14 cellular contexts compared by ENCODE assay signal in the genomic region with DNA sequence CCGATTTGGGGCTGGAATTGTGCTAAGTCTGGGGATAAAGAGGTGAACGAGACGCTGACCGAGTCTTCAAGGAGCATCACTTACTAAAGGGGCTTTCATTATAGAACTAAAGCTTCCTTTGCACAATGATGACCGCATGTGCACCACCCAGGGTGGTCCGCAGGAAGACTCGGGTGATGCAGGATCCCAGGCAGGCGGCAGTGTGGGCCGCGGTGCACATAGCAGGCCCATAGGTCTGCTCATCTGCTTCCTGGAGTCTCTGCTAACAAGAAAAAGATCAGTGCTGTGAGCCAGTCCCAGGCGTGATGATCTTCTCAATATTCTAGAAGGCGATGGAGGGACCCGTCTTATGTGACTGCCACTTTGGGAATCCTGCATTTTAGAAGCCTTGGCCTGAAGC.
DNase-seq lines count a peak whose midpoint lies in the region; ATAC-seq, FAIRE-seq and TF ChIP-seq lines count a peak whose summit lies in the region.
"Had no signal": no experiment of that assay in that cellular context is flagged by ENCODE, and none has a peak within 500 bp of the region (broad histone marks: within the 10 kb centered on the region; RNA-seq: fewer than 3 reads in every experiment).

No MANE protein-coding gene starts in this region.

- no peak overlapping the region for H2BK120ac ChIP-seq in H1 (replicated peaks; ENCODE audit: low read depth, low read length)

- H3K23ac ChIP-seq in H1 (ENCODE audit: insufficient read length) = no peak overlapping the region

- 91% methylated on average over 13 of the region's 13 CpGs; no CpG with 5 or more reads in 1 of the 2 experiments for WGBS in H1 (ENCODE audit: extremely low coverage in 1 of 2, insufficient coverage in 1 of 2, insufficient read length in 1 of 2, insufficient replicate concordance in 2 of 2, low coverage in 1 of 2, low lambda C conversion rate in 2 of 2, missing lambda C conversion rate in 1 of 2), 2 experiments

- CTCF ChIA-PET in H1 (lab: Charles Lee; ENCODE audit: partially characterized antibody) = interaction anchor here (2.5 kb wide), 1 partner anchor 20 kb away, joined by 8 read pairs; no protein-coding TSS in a partner anchor

- H4K91ac ChIP-seq in H1 (replicated peaks; ENCODE audit: insufficient read length, low read length) = no peak overlapping the region

- H3K36me3 ChIP-seq in Loucy (ENCODE audit: insufficient read depth, low read length) (no peaks in the 10 kb centered on the region), H1 (ENCODE audit: control insufficient read depth in 2 of 4, insufficient read depth in 4 of 4, low read length in 3 of 4) (peaks cover 0 to 6% (median 0%) of the 10 kb centered on the region in 4 experiments; a peak in 4 of 8 replicates), osteoblast (ENCODE audit: insufficient read depth, low read length) (no peaks in the 10 kb centered on the region)

- H4K5ac ChIP-seq in H1 (ENCODE audit: insufficient read length, low read depth, low read length) = no peak overlapping the region

- H2BK15ac ChIP-seq in H1 (ENCODE audit: low read length) = no peak overlapping the region

- peak overlapping the region; percentile 71; the same call in 1 of the 2 replicates for H2BK5ac ChIP-seq in H1 (ENCODE audit: low read depth, low read length)

- no peak overlapping the region for H3K18ac ChIP-seq in H1 (ENCODE audit: extremely low read depth, low read length)

- no peak overlapping the region for H4K8ac ChIP-seq in H1 (ENCODE audit: extremely low read depth, insufficient read depth, low read length)

- H3K23me2 ChIP-seq in H1 (ENCODE audit: low read depth, low read length) = peaks cover 2% of the 10 kb centered on the region; the same call in 1 of the 2 replicates

- H3K79me2 ChIP-seq in Loucy (ENCODE audit: insufficient read depth, low read length) = no peaks in the 10 kb centered on the region
- H3K79me2 ChIP-seq in H1 (ENCODE audit: control insufficient read depth in 1 of 2, insufficient read depth in 2 of 2, low read length in 2 of 2) = 0 out of 4 replicates have a peak, but pooled peaks cover 0 to 3% of the 10 kb centered on the region in 2 experiments
- H3K79me2 ChIP-seq in osteoblast (ENCODE audit: insufficient read depth, low read length) = no peaks in the 10 kb centered on the region

- no peak for FAIRE-seq in H1 (lab: Jason Lieb, UNC)
- FAIRE-seq: A549, GM12878, GM18507, HepG2 had no signal

- H3K27me3 ChIP-seq in Loucy (ENCODE audit: insufficient read depth, low read length, poor library complexity, severe bottlenecking) (no peaks in the 10 kb centered on the region), H1 (replicated peaks in 1 of 4; ENCODE audit: control insufficient read depth in 3 of 4, extremely low read depth in 1 of 4, insufficient read depth in 3 of 4, low read length in 3 of 4) (no peaks in the 10 kb centered on the region; a peak in 1 of 7 replicates), osteoblast (ENCODE audit: insufficient read depth, low read length) (peaks cover 23% of the 10 kb centered on the region)

- no peak for DNase-seq in H1 (ENCODE audit: low read depth in 1 of 2, low spot score in 2 of 2)
- DNase-seq in osteoblast (ENCODE audit: insufficient read length, low spot score, missing footprints) = peak; percentile 8
- no peak for DNase-seq in Ammon's horn (ENCODE audit: low spot score)
- DNase-seq in T1000 (lab: John Stamatoyannopoulos, UW) = no peak
- DNase-seq: Calu3; CD4-positive, alpha-beta T cell; DMS 273 treated with DMSO at 0.1 percent for 48 hours; H7 had no signal

- peak overlapping the region; percentile 15 for H3K4me3 ChIP-seq in Loucy (ENCODE audit: low read length, poor library complexity, severe bottlenecking)
- no peak overlapping the region for H3K4me3 ChIP-seq in H1 (ENCODE audit: extremely low read depth in 1 of 4, insufficient read depth in 2 of 4, low read depth in 3 of 4, low read length in 4 of 4)
- no peak overlapping the region for H3K4me3 ChIP-seq in osteoblast (ENCODE audit: insufficient read depth, low read length)
- H3K4me3 ChIP-seq: A549, GM12878 had no signal

- H2AFZ ChIP-seq in Loucy (ENCODE audit: low read length) (no peak overlapping the region), H1 (ENCODE audit: low read length) (no peak overlapping the region), osteoblast (ENCODE audit: low read length) (no peak overlapping the region)

- TF ChIP-seq CTCF in Loucy (conservative IDR thresholded peaks at IDR 0.05; ENCODE audit: low read length) (no peak), H1 (IDR thresholded peaks at IDR 0.05; ENCODE audit: control extremely low read depth in 1 of 3, insufficient read depth in 1 of 3, low read depth in 1 of 3, low read length in 3 of 3) (no peak), osteoblast (IDR thresholded peaks at IDR 0.05; ENCODE audit: extremely low read depth, low read depth, low read length) (no peak)

- no peak overlapping the region for H2AK5ac ChIP-seq in H1 (ENCODE audit: low read depth, low read length)

- peaks cover 14% of the 10 kb centered on the region for H3K4me1 ChIP-seq in Loucy (ENCODE audit: insufficient read depth, low read length, poor library complexity, severe bottlenecking)
- peaks cover 7 to 31% (median 21%) of the 10 kb centered on the region in 4 experiments for H3K4me1 ChIP-seq in H1 (replicated peaks in 1 of 4; ENCODE audit: control insufficient read depth in 3 of 4, insufficient read depth in 4 of 4, low read length in 3 of 4)
- H3K4me1 ChIP-seq in osteoblast (ENCODE audit: insufficient read depth, low read length) = peaks cover 7% of the 10 kb centered on the region

- no peak for ATAC-seq in HG03439 (IDR thresholded peaks at IDR 0.05; ENCODE audit: unreplicated experiment)
- ATAC-seq: A549, GM12878, HepG2 had no signal

- H3K56ac ChIP-seq in H1 (replicated peaks; ENCODE audit: insufficient read length, low read depth, low read length) = no peak overlapping the region

- no peak for TF ChIP-seq POLR2A in H1 (IDR thresholded peaks at IDR 0.05; ENCODE audit: control extremely low read depth in 1 of 2, low read depth in 2 of 2, low read length in 2 of 2)

- H3K9me3 ChIP-seq in Loucy (ENCODE audit: insufficient read depth, low read depth, low read length) (peaks cover 4% of the 10 kb centered on the region; the same call in 1 of the 2 replicates), H1 (ENCODE audit: insufficient read depth in 2 of 2, low read depth in 1 of 2, low read length in 1 of 2) (no peaks in the 10 kb centered on the region), osteoblast (ENCODE audit: low read depth, low read length) (no peaks in the 10 kb centered on the region)
- H3K9me3 ChIP-seq: A549 had no signal

- H2BK20ac ChIP-seq in H1 (ENCODE audit: low read length) = no peak overlapping the region

- H3K4me2 ChIP-seq in Loucy (ENCODE audit: low read depth, low read length, poor library complexity, severe bottlenecking) (peak overlapping the region; percentile 51), H1 (ENCODE audit: insufficient read depth in 1 of 2, low read depth in 2 of 2, low read length in 2 of 2) (no peak overlapping the region), osteoblast (ENCODE audit: insufficient read depth, low read length) (no peak overlapping the region)
- H3K4me2 ChIP-seq: A549 had no signal

- TF ChIP-seq RAD21 in H1 (IDR thresholded peaks at IDR 0.05 in 1 of 2, conservative IDR thresholded peaks at IDR 0.05 in 1 of 2; ENCODE audit: low read depth in 2 of 2, low read length in 2 of 2) = no peak

- H3K4ac ChIP-seq in H1 (replicated peaks; ENCODE audit: insufficient read length, low read depth, low read length) = no peak overlapping the region

- TF ChIP-seq EP300 in H1 (IDR thresholded peaks at IDR 0.05; ENCODE audit: borderline replicate concordance in 1 of 2, low read depth in 2 of 2, low read length in 2 of 2) = no peak

- POLR2A ChIA-PET in H1 (lab: Charles Lee; ENCODE audit: partially characterized antibody) = interaction anchor here (1.3 kb wide), 1 partner anchor 35 kb away, joined by 3 read pairs; no protein-coding TSS in a partner anchor

- H3K9me2 ChIP-seq in Loucy (replicated peaks; ENCODE audit: low read depth, low read length) = no peaks in the 10 kb centered on the region

- H3K9ac ChIP-seq in Loucy (ENCODE audit: low read depth, low read length, poor library complexity, severe bottlenecking) (peak overlapping the region; percentile 33), H1 (replicated peaks in 1 of 4; ENCODE audit: extremely low read depth in 1 of 4, low read depth in 3 of 4, low read length in 3 of 4) (no peak overlapping the region)

- H3K14ac ChIP-seq in H1 (ENCODE audit: insufficient read length) = no peak overlapping the region

- H3K79me1 ChIP-seq in H1 (ENCODE audit: low read depth, low read length) = no peaks in the 10 kb centered on the region

- no peak overlapping the region for H2BK12ac ChIP-seq in H1 (ENCODE audit: low read depth, low read length)

- H3F3A ChIP-seq in Loucy (ENCODE audit: low read depth) = no peaks in the 10 kb centered on the region

- H3K27ac ChIP-seq in H1 (ENCODE audit: low read depth, low read length) = no peak overlapping the region
- no peak overlapping the region for H3K27ac ChIP-seq in osteoblast (ENCODE audit: low read depth, low read length)
- H3K27ac ChIP-seq: A549 had no signal

- H4K20me1 ChIP-seq in Loucy (ENCODE audit: insufficient read depth, low read length, poor library complexity, severe bottlenecking) = no peaks in the 10 kb centered on the region
- H4K20me1 ChIP-seq in H1 (replicated peaks in 1 of 2; ENCODE audit: control insufficient read depth in 1 of 2, insufficient read depth in 2 of 2, low read length in 2 of 2) = no peaks in the 10 kb centered on the region
- H4K20me1 ChIP-seq in osteoblast (ENCODE audit: insufficient read depth, low read length) = no peaks in the 10 kb centered on the region

TF ChIP-seq in H1, 55 proteins besides CTCF, POLR2A, EP300 and RAD21 (continues in another document):
- TF ChIP-seq BCL11A (IDR thresholded peaks at IDR 0.05; ENCODE audit: low read depth in 2 of 2, low read length in 2 of 2) (no peak), TAF7 (optimal IDR thresholded peaks at IDR 0.05; ENCODE audit: borderline replicate concordance, low read depth, low read length) (no peak)
